Comparison of ENCODE assay signal across 12 cellular contexts in the genomic region with DNA sequence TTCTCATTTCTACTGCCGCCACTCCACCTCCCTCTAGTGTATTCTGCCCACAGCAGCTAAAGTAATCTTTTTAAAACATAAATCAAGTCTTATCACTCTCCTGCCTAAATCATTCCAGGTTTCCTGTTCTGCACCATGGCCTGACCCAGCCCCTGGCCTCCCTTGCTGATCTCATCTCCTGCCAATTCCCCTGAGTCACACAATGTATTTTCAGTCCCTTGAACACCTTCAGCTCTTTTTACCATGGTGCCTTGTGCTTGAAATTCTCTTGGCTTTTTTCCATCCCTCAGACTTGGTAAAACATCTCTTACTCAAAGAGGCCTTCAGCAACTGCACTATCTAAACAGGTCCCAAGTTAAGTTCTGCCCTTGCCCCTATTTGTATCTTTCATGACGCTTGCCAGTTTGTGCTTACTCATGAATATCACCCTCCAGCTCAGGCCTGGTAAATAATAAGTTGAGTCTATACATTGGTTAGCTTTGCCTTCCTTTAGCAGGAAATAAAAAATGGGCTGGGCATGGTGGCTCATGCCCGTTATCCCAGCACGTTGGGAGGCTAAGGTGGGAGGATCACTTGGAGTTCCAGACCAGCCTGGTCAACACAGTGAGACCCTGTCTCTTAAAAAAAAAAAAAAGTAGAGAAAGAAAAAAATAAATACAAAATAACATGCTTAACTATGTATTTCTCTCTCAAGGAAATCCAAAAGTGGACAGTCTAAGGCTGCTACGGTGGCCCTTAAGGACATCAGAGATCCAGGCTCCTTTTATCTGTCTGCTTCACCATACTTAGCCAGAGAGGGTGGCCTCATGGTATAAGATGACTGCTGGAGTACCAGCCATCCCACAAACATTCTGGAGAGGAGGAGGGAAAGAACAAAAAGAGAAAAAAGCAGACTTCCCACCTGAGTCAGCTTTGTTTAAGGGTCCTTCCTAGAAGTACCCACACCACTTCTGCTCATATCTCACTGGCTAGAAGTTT.
A peak's percentile ranks its signal among the peaks of the same experiment; 100 is the strongest.
DNase-seq lines count a peak whose midpoint lies in the region; ATAC-seq and TF ChIP-seq lines count a peak whose summit lies in the region.
"Had no signal": no experiment of that assay in that cellular context is flagged by ENCODE, and none has a peak within 500 bp of the region (broad histone marks: within the 10 kb centered on the region; RNA-seq: fewer than 3 reads in every experiment).

No MANE protein-coding gene starts in this region.

- DNase-seq in ELF-1 (ENCODE audit: low read depth, low spot score) (peak; percentile 42), fibroblast of villous mesenchyme (ENCODE audit: low read depth) (peak; percentile 80), renal cortical epithelial cell (ENCODE audit: low read depth) (peak; percentile 96), medulla oblongata (ENCODE audit: extremely low spot score) (no peak)
- DNase-seq: activated CD8-positive, alpha-beta T cell treated with anti-CD3 and anti-CD28 coated beads, Interleukin-2, amount 10 ng/mL, durations not matched to agents 7 days and 5 days; colonic mucosa; Kasumi-1; naive thymus-derived CD4-positive, alpha-beta T cell had no signal

- ATAC-seq in SK-N-SH treated with all-trans-retinoic acid at 6 μM for 48 hours (peak; percentile 97), HG02588 (IDR thresholded peaks at IDR 0.05; ENCODE audit: unreplicated experiment) (no peak), GM21381 (IDR thresholded peaks at IDR 0.05; ENCODE audit: unreplicated experiment) (no peak), HG03095 (IDR thresholded peaks at IDR 0.05; ENCODE audit: unreplicated experiment) (no peak)
- ATAC-seq: activated CD8-positive, alpha-beta T cell treated with anti-CD3 and anti-CD28 coated beads, Interleukin-2, amount 10 ng/mL, durations not matched to agents 7 days and 5 days; naive thymus-derived CD4-positive, alpha-beta T cell had no signal

- no peak overlapping the region for H3K4me3 ChIP-seq in fibroblast of villous mesenchyme (ENCODE audit: low read depth, low read length)
- H3K4me3 ChIP-seq: colonic mucosa had no signal

- TF ChIP-seq CTCF in fibroblast of villous mesenchyme (IDR thresholded peaks at IDR 0.05; ENCODE audit: insufficient read depth, low read depth, low read length): no peak

TF ChIP-seq in SK-N-SH treated with all-trans-retinoic acid at 6 μM for 48 hours, 23 proteins besides CTCF, POLR2A, EP300 and RAD21:
- no peak for TF ChIP-seq ARNTL (CRISPR knock-in tag; IDR thresholded peaks at IDR 0.05; ENCODE audit: borderline replicate concordance, low read depth)
- no peak for TF ChIP-seq TOX (CRISPR knock-in tag; IDR thresholded peaks at IDR 0.05; ENCODE audit: borderline replicate concordance)
- no peak for TF ChIP-seq RARB (CRISPR knock-in tag; IDR thresholded peaks at IDR 0.05)
- no peak for TF ChIP-seq ZNF70 (CRISPR knock-in tag; IDR thresholded peaks at IDR 0.05)
- TF ChIP-seq ISL1 (CRISPR knock-in tag; IDR thresholded peaks at IDR 0.05): peak; percentile 64
- TF ChIP-seq, protein P1, sequence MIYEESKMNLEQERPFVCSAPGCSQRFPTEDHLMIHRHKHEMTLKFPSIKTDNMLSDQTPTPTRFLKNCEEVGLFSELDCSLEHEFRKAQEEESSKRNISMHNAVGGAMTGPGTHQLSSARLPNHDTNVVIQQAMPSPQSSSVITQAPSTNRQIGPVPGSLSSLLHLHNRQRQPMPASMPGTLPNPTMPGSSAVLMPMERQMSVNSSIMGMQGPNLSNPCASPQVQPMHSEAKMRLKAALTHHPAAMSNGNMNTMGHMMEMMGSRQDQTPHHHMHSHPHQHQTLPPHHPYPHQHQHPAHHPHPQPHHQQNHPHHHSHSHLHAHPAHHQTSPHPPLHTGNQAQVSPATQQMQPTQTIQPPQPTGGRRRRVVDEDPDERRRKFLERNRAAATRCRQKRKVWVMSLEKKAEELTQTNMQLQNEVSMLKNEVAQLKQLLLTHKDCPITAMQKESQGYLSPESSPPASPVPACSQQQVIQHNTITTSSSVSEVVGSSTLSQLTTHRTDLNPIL (CRISPR knock-in tag; IDR thresholded peaks at IDR 0.05; ENCODE audit: low read depth): 0 out of 2 replicates have a peak, but pooled peaks have one; percentile 45
- TF ChIP-seq GLIS3 (CRISPR knock-in tag; IDR thresholded peaks at IDR 0.05): no peak
- TF ChIP-seq, protein P2, sequence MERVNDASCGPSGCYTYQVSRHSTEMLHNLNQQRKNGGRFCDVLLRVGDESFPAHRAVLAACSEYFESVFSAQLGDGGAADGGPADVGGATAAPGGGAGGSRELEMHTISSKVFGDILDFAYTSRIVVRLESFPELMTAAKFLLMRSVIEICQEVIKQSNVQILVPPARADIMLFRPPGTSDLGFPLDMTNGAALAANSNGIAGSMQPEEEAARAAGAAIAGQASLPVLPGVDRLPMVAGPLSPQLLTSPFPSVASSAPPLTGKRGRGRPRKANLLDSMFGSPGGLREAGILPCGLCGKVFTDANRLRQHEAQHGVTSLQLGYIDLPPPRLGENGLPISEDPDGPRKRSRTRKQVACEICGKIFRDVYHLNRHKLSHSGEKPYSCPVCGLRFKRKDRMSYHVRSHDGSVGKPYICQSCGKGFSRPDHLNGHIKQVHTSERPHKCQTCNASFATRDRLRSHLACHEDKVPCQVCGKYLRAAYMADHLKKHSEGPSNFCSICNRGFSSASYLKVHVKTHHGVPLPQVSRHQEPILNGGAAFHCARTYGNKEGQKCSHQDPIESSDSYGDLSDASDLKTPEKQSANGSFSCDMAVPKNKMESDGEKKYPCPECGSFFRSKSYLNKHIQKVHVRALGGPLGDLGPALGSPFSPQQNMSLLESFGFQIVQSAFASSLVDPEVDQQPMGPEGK (CRISPR knock-in tag; IDR thresholded peaks at IDR 0.05; ENCODE audit: borderline replicate concordance): no peak
- no peak for TF ChIP-seq ESRRG (CRISPR knock-in tag; IDR thresholded peaks at IDR 0.05)
- TF ChIP-seq, protein P3, sequence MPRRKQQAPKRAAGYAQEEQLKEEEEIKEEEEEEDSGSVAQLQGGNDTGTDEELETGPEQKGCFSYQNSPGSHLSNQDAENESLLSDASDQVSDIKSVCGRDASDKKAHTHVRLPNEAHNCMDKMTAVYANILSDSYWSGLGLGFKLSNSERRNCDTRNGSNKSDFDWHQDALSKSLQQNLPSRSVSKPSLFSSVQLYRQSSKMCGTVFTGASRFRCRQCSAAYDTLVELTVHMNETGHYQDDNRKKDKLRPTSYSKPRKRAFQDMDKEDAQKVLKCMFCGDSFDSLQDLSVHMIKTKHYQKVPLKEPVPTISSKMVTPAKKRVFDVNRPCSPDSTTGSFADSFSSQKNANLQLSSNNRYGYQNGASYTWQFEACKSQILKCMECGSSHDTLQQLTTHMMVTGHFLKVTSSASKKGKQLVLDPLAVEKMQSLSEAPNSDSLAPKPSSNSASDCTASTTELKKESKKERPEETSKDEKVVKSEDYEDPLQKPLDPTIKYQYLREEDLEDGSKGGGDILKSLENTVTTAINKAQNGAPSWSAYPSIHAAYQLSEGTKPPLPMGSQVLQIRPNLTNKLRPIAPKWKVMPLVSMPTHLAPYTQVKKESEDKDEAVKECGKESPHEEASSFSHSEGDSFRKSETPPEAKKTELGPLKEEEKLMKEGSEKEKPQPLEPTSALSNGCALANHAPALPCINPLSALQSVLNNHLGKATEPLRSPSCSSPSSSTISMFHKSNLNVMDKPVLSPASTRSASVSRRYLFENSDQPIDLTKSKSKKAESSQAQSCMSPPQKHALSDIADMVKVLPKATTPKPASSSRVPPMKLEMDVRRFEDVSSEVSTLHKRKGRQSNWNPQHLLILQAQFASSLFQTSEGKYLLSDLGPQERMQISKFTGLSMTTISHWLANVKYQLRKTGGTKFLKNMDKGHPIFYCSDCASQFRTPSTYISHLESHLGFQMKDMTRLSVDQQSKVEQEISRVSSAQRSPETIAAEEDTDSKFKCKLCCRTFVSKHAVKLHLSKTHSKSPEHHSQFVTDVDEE (CRISPR knock-in tag; IDR thresholded peaks at IDR 0.05): peak; percentile 24; the same call in 1 of the 2 replicates
- TF ChIP-seq, protein P4, sequence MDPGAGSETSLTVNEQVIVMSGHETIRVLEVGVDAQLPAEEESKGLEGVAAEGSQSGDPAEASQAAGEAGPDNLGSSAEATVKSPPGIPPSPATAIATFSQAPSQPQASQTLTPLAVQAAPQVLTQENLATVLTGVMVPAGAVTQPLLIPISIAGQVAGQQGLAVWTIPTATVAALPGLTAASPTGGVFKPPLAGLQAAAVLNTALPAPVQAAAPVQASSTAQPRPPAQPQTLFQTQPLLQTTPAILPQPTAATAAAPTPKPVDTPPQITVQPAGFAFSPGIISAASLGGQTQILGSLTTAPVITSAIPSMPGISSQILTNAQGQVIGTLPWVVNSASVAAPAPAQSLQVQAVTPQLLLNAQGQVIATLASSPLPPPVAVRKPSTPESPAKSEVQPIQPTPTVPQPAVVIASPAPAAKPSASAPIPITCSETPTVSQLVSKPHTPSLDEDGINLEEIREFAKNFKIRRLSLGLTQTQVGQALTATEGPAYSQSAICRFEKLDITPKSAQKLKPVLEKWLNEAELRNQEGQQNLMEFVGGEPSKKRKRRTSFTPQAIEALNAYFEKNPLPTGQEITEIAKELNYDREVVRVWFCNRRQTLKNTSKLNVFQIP (CRISPR knock-in tag; IDR thresholded peaks at IDR 0.05; ENCODE audit: borderline replicate concordance, low read depth): no peak
- TF ChIP-seq ZNF565 (CRISPR knock-in tag; conservative IDR thresholded peaks at IDR 0.05; ENCODE audit: low read depth): no peak
- TF ChIP-seq TCF4 (CRISPR knock-in tag; IDR thresholded peaks at IDR 0.05; ENCODE audit: borderline replicate concordance): no peak; the same call in 1 of the 2 replicates
- TF ChIP-seq PPARA (CRISPR knock-in tag; IDR thresholded peaks at IDR 0.05; ENCODE audit: borderline replicate concordance): no peak
- no peak for TF ChIP-seq ZNF8 (CRISPR knock-in tag; IDR thresholded peaks at IDR 0.05)
- no peak for TF ChIP-seq CSDC2 (CRISPR knock-in tag; IDR thresholded peaks at IDR 0.05)
- no peak for TF ChIP-seq BACH2 (CRISPR knock-in tag; IDR thresholded peaks at IDR 0.05; ENCODE audit: borderline replicate concordance)
- no peak for TF ChIP-seq SNAI2 (CRISPR knock-in tag; IDR thresholded peaks at IDR 0.05)
- 0 out of 2 replicates have a peak, but pooled peaks have one; percentile 42 for TF ChIP-seq ZFP3 (CRISPR knock-in tag; IDR thresholded peaks at IDR 0.05)
TF ChIP-seq in SK-N-SH treated with all-trans-retinoic acid at 6 μM for 48 hours: peak in this region for 4.
